ENCODE assay signal across 7 cellular contexts in genomic region chr9:132160802-132161742, GRCh38. TPM values are rescaled to one million over a fixed set of nuclear protein-coding genes. Genes with fewer than 3 reads are reported as not detected.
DNase-seq lines count a peak whose midpoint lies in the region; ATAC-seq, FAIRE-seq and TF ChIP-seq lines count a peak whose summit lies in the region.

No MANE protein-coding gene starts in this region.

- H3K27me3 ChIP-seq in psoas muscle (ENCODE audit: insufficient read depth in 3 of 3, low read length in 2 of 3) = peaks cover 0 to 79% (median 44%) of the 10 kb centered on the region in 3 donors

- TF ChIP-seq CTCF in psoas muscle (IDR thresholded peaks at IDR 0.05) = no peak

- peaks cover 8% of the 10 kb centered on the region for H3K4me1 Mint-ChIP-seq in activated T-cell treated with anti-CD3 and anti-CD28 coated beads, Interleukin-2, amount 50 U/mL, for 24 hours (ENCODE audit: low read depth)

- H3K4me3 ChIP-seq in psoas muscle = peak overlapping the region; percentile 72

- H3K4me3 Mint-ChIP-seq in activated T-cell treated with anti-CD3 and anti-CD28 coated beads, Interleukin-2, amount 50 U/mL, for 24 hours = peak overlapping the region; percentile 82

- H3K27ac Mint-ChIP-seq in activated T-cell treated with anti-CD3 and anti-CD28 coated beads, Interleukin-2, amount 50 U/mL, for 24 hours = peak overlapping the region; percentile 78

- DNase-seq in GM19239 (ENCODE audit: insufficient read length, low spot score) (peak; percentile 46), OCI-M1 (lab: John Stamatoyannopoulos, UW) (peak; percentile 75), fibroblast of the conjunctiva (ENCODE audit: low read depth) (peak; percentile 29), psoas muscle (peak; percentile 29 to 52), posterior vena cava (ENCODE audit: low spot score) (no peak)
- DNase-seq in activated T-cell treated with anti-CD3 and anti-CD28 coated beads, Interleukin-2, amount 50 U/mL, for 24 hours = peak; percentile 66

- no peaks in the 10 kb centered on the region for H3K9me3 Mint-ChIP-seq in activated T-cell treated with anti-CD3 and anti-CD28 coated beads, Interleukin-2, amount 50 U/mL, for 24 hours

- no peak for FAIRE-seq in GM19239 (lab: Jason Lieb, UNC)

- 5 to 7% (median 5%) methylated on average over 38 to 50 of the region's 50 CpGs for WGBS in psoas muscle, 3 donors

- peaks cover 44% of the 10 kb centered on the region for H3K27me3 Mint-ChIP-seq in activated T-cell treated with anti-CD3 and anti-CD28 coated beads, Interleukin-2, amount 50 U/mL, for 24 hours

- no peak overlapping the region for H3K27ac ChIP-seq in psoas muscle

- intact Hi-C loops in psoas muscle (cut with DNase I) (loop anchor here in 1 of 2 donors (10.0 kb wide), 1 partner anchor 396 kb away; no protein-coding TSS in a partner anchor), posterior vena cava (cut with DNase I) (loop anchor here in 1 of 2 donors (10.0 kb wide), 1 partner anchor 74 kb away; no protein-coding TSS in a partner anchor)

- ATAC-seq in psoas muscle (no peak), HG02763 (IDR thresholded peaks at IDR 0.05; ENCODE audit: unreplicated experiment) (no peak)

- peaks cover 15% of the 10 kb centered on the region for H3K4me1 ChIP-seq in psoas muscle

- no peaks in the 10 kb centered on the region for H3K9me3 ChIP-seq in psoas muscle

- H3K36me3 Mint-ChIP-seq in activated T-cell treated with anti-CD3 and anti-CD28 coated beads, Interleukin-2, amount 50 U/mL, for 24 hours (ENCODE audit: low read depth) = no peaks in the 10 kb centered on the region

- no peaks in the 10 kb centered on the region for H3K36me3 ChIP-seq in psoas muscle (ENCODE audit: insufficient read depth in 1 of 2, low read depth in 1 of 2)

RNA-seq across cellular contexts. Expression of gene NTNG2, which starts 0.8 kb away (rescaled TPM):
- total RNA-seq in psoas muscle (1 to 10 TPM in 1 of 4 donors, under 1 TPM in 3; 0.20 to 1.3 (median 0.44) TPM), posterior vena cava (1 to 10 TPM; 3.4 to 5.0 TPM)
- polyA plus RNA-seq in psoas muscle = under 1 TPM; 0.01 to 0.04 (median 0.03) TPM
